In the genomic region with DNA sequence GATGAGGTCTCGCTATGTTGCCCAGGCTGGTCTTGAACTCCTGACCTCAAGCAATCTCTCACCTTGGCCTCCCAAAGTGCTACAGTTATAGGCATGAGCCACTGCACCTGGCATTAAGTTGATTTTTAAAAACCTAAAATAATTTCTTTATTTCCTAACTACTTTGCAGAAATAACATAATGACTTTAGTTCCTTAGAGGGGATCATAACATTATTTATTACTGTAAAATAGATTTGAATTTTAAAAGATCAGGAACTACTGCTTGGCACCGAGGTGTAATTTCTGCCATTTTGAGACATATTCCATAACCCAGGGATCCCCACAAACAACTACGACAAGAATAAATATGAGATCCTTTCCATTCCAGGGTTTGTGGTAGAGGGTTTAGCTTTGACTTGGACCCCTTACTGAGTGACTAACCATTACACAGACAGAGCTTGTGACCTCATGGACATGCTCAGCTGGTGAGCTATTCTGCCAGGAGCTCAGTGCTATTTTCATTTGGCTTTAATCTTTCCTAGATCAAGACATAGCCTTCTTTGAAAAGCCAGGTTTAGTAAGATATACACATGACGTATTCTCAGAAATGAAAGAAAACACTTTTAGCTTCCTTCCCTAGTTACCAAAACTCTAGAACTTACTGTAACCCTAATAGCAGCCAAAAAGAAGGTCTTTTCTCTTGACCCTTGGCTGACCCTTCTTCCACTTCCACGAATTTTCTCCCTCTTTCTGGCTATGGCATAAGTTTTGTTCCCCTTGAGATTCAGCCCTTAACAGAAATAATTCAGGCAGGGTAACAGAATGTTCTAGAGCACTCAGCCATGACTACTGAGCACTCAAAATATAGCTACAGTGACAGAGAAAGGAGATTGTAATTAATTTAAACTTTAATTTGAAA, we compare ENCODE assay signal across 12 cellular contexts.
DNase-seq lines count a peak whose midpoint lies in the region; ATAC-seq, FAIRE-seq and TF ChIP-seq lines count a peak whose summit lies in the region.
"Had no signal": no experiment of that assay in that cellular context is flagged by ENCODE, and none has a peak within 500 bp of the region (broad histone marks: within the 10 kb centered on the region; RNA-seq: fewer than 3 reads in every experiment).

No MANE protein-coding gene starts in this region.

- H3K27ac ChIP-seq in liver (ENCODE audit: low read depth in 1 of 2, low read length in 2 of 2) (no peak overlapping the region), HepG2 (ENCODE audit: extremely low read length, insufficient read depth, low read length) (no peak overlapping the region), esophagus muscularis mucosa (replicated peaks in 1 of 4) (peak overlapping the region; percentile 74 to 81 (median 78)), upper lobe of right lung (no peak overlapping the region)
- H3K27ac ChIP-seq: colonic mucosa had no signal

- H3K9ac ChIP-seq in liver (ENCODE audit: low read depth in 1 of 2, low read length in 2 of 2) = no peak overlapping the region
- no peak overlapping the region for H3K9ac ChIP-seq in HepG2 (ENCODE audit: insufficient read depth, low read depth, low read length)

- TF ChIP-seq EP300 in HepG2 (IDR thresholded peaks at IDR 0.05; ENCODE audit: low read depth in 2 of 2, low read length in 2 of 2) (no peak), HepG2 (CRISPR knock-in tag; IDR thresholded peaks at IDR 0.05; ENCODE audit: borderline replicate concordance) (no peak), esophagus muscularis mucosa (IDR thresholded peaks at IDR 0.05) (peak; percentile 95)

- intact Hi-C loops in HepG2 (cut with micrococcal nuclease; ENCODE audit: unreplicated experiment) = no loop called here
- intact Hi-C loops in esophagus muscularis mucosa (cut with DNase I) = no loop called here
- intact Hi-C loops in upper lobe of right lung (cut with DNase I) = no loop called here

- in situ Hi-C loops in HepG2 (cut with HindIII; ENCODE audit: extremely low pct_ligation_motif_present, low pct_unique_long_range_greater_than_20kb) = no loop called here

- H3K4me3 ChIP-seq in liver (ENCODE audit: low read depth in 1 of 3, low read length in 3 of 3) (no peak overlapping the region), HepG2 (replicated peaks in 1 of 3; ENCODE audit: insufficient read depth in 1 of 3, low read depth in 2 of 3, low read length in 3 of 3) (no peak overlapping the region), esophagus muscularis mucosa (no peak overlapping the region), upper lobe of right lung (no peak overlapping the region)
- H3K4me3 ChIP-seq: colonic mucosa had no signal

- H3K9me3 ChIP-seq in liver (ENCODE audit: control insufficient read depth in 4 of 4, low read length in 3 of 4) = no peaks in the 10 kb centered on the region
- H3K9me3 ChIP-seq in HepG2 (ENCODE audit: low read length) = 0 out of 2 replicates have a peak, but pooled peaks cover 3% of the 10 kb centered on the region
- H3K9me3 ChIP-seq in esophagus muscularis mucosa = peaks cover 0 to 7% (median 3%) of the 10 kb centered on the region in 4 donors
- no peaks in the 10 kb centered on the region for H3K9me3 ChIP-seq in upper lobe of right lung
- H3K9me3 ChIP-seq: colonic mucosa had no signal

- no peak for DNase-seq in HepG2 (ENCODE audit: low spot score)
- DNase-seq in esophagus muscularis mucosa (ENCODE audit: extremely low spot score) = no peak
- DNase-seq in myocyte (ENCODE audit: low read depth) = peak; percentile 79
- no peak for DNase-seq in upper lobe of right lung
- DNase-seq in stimulated activated CD4-positive, alpha-beta T cell treated with anti-CD3 and anti-CD28 coated beads, Interleukin-4, amount 100 ng/mL, for 1 hour = no peak
- no peak for DNase-seq in iPS-NIHi11 (ENCODE audit: low spot score)
- DNase-seq in GM10248 (ENCODE audit: extremely low spot score) = no peak
- DNase-seq: colonic mucosa, NCI-H2081 had no signal

- H3K27me3 ChIP-seq in liver (ENCODE audit: control insufficient read depth in 4 of 4, insufficient read depth in 4 of 4, low read length in 3 of 4) = no peaks in the 10 kb centered on the region
- H3K27me3 ChIP-seq in HepG2 (ENCODE audit: control insufficient read depth in 1 of 2, insufficient read depth in 2 of 2, low read length in 2 of 2) = no peaks in the 10 kb centered on the region
- H3K27me3 ChIP-seq in esophagus muscularis mucosa = no peaks in the 10 kb centered on the region
- no peaks in the 10 kb centered on the region for H3K27me3 ChIP-seq in upper lobe of right lung
- H3K27me3 ChIP-seq: colonic mucosa had no signal

- H3K79me2 ChIP-seq in HepG2 (ENCODE audit: insufficient read depth, low read length) = no peaks in the 10 kb centered on the region

- H2AFZ ChIP-seq in HepG2 (ENCODE audit: low read length) = no peak overlapping the region

- no peak overlapping the region for H3K4me2 ChIP-seq in HepG2 (ENCODE audit: low read depth, low read length)

- H3K36me3 ChIP-seq in liver (ENCODE audit: control insufficient read depth in 4 of 4, insufficient read depth in 3 of 4, low read depth in 1 of 4, low read length in 3 of 4) (no peaks in the 10 kb centered on the region), HepG2 (replicated peaks in 1 of 2; ENCODE audit: control insufficient read depth in 1 of 2, insufficient read depth in 2 of 2, low read length in 2 of 2) (no peaks in the 10 kb centered on the region), esophagus muscularis mucosa (no peaks in the 10 kb centered on the region), upper lobe of right lung (no peaks in the 10 kb centered on the region)
- H3K36me3 ChIP-seq: colonic mucosa had no signal

- ATAC-seq in HepG2 = no peak
- ATAC-seq in upper lobe of right lung = peak; percentile 61
- ATAC-seq: left lobe of liver had no signal

- 79% methylated on average over 5 of the region's 5 CpGs for WGBS in liver
- WGBS in HepG2 (ENCODE audit: low lambda C conversion rate) = 80% methylated on average over 5 of the region's 5 CpGs
- WGBS in esophagus muscularis mucosa = 49% methylated on average over 5 of the region's 5 CpGs

- CTCF ChIA-PET in HepG2 (lab: Yijun Ruan, JAX; ENCODE audit: low intra/inter-chr PET ratio, low total read pairs) (no interaction called here), GM10248 (lab: Yijun Ruan, JAX) (interaction anchor here (0.8 kb wide), 1 partner anchor 11 kb away, joined by 3 read pairs; no protein-coding TSS in a partner anchor)

- BruUV-seq in HepG2 (replicated peaks; lab: Mats Ljungman, UMichigan) = no TSS peak

- H3K4me1 ChIP-seq in liver (ENCODE audit: control insufficient read depth in 4 of 4, insufficient read depth in 4 of 4, low read length in 3 of 4) = peaks cover 0 to 4% (median 0%) of the 10 kb centered on the region in 4 donors
- peaks cover 16% of the 10 kb centered on the region for H3K4me1 ChIP-seq in HepG2 (ENCODE audit: insufficient read depth, low read length)
- peaks cover 22 to 35% (median 23%) of the 10 kb centered on the region in 4 donors for H3K4me1 ChIP-seq in esophagus muscularis mucosa
- H3K4me1 ChIP-seq in upper lobe of right lung = no peaks in the 10 kb centered on the region
- H3K4me1 ChIP-seq: colonic mucosa had no signal

- TF ChIP-seq RAD21 in liver (IDR thresholded peaks at IDR 0.05) (no peak), HepG2 (CRISPR knock-in tag; IDR thresholded peaks at IDR 0.05) (no peak)

- no peaks in the 10 kb centered on the region for H4K20me1 ChIP-seq in HepG2 (ENCODE audit: insufficient read depth, low read length)

- no peak for TF ChIP-seq POLR2A in HepG2 (IDR thresholded peaks at IDR 0.05; ENCODE audit: insufficient read depth in 1 of 2, low read depth in 2 of 2, low read length in 2 of 2)
- TF ChIP-seq POLR2A in esophagus muscularis mucosa (IDR thresholded peaks at IDR 0.05; ENCODE audit: low read depth) = no peak

- FAIRE-seq in HepG2 (lab: Jason Lieb, UNC) = no peak
- FAIRE-seq: A204.1 had no signal

- no peak for TF ChIP-seq CTCF in liver (IDR thresholded peaks at IDR 0.05; ENCODE audit: low read depth, low read length, missing input control)
- TF ChIP-seq CTCF in HepG2 (CRISPR knock-in tag; IDR thresholded peaks at IDR 0.05) = no peak
- no peak for TF ChIP-seq CTCF in esophagus muscularis mucosa (IDR thresholded peaks at IDR 0.05)
- TF ChIP-seq CTCF in upper lobe of right lung (IDR thresholded peaks at IDR 0.05) = no peak
- no peak for TF ChIP-seq CTCF in GM10248 (IDR thresholded peaks at IDR 0.05; ENCODE audit: control extremely low read depth, extremely low read depth, low read depth, missing control alignments)

- POLR2A ChIA-PET in HepG2 (lab: Yijun Ruan, JAX) (interaction anchor here (1.3 kb wide), 1 partner anchor 8 kb away, joined by 4 read pairs; no protein-coding TSS in a partner anchor), GM10248 (lab: Yijun Ruan, JAX) (no interaction called here)

TF ChIP-seq in liver, 16 proteins besides CTCF, POLR2A, EP300 and RAD21:
- TF ChIP-seq NR2F2 (IDR thresholded peaks at IDR 0.05) (peak; percentile 96), RXRA (IDR thresholded peaks at IDR 0.05) (peak in 1 of 2 donors; percentile 71), SP1 (IDR thresholded peaks at IDR 0.05) (peak; percentile 58)
- TF ChIP-seq, protein P1, sequence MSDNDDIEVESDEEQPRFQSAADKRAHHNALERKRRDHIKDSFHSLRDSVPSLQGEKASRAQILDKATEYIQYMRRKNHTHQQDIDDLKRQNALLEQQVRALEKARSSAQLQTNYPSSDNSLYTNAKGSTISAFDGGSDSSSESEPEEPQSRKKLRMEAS (IDR thresholded peaks at IDR 0.05) = no peak

TF ChIP-seq in HepG2, 621 proteins besides CTCF, POLR2A, EP300 and RAD21 (continues in another document):
- TF ChIP-seq ZNF660 (CRISPR knock-in tag; IDR thresholded peaks at IDR 0.05; ENCODE audit: borderline replicate concordance, low read depth) = no peak
- TF ChIP-seq, protein P2, sequence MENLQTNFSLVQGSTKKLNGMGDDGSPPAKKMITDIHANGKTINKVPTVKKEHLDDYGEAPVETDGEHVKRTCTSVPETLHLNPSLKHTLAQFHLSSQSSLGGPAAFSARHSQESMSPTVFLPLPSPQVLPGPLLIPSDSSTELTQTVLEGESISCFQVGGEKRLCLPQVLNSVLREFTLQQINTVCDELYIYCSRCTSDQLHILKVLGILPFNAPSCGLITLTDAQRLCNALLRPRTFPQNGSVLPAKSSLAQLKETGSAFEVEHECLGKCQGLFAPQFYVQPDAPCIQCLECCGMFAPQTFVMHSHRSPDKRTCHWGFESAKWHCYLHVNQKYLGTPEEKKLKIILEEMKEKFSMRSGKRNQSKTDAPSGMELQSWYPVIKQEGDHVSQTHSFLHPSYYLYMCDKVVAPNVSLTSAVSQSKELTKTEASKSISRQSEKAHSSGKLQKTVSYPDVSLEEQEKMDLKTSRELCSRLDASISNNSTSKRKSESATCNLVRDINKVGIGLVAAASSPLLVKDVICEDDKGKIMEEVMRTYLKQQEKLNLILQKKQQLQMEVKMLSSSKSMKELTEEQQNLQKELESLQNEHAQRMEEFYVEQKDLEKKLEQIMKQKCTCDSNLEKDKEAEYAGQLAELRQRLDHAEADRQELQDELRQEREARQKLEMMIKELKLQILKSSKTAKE (CRISPR knock-in tag; IDR thresholded peaks at IDR 0.05; ENCODE audit: borderline replicate concordance) = no peak
- TF ChIP-seq KLF9 (CRISPR knock-in tag; IDR thresholded peaks at IDR 0.05; ENCODE audit: low read depth) = no peak
- no peak for TF ChIP-seq MYC (CRISPR knock-in tag; IDR thresholded peaks at IDR 0.05; ENCODE audit: borderline replicate concordance)
- no peak for TF ChIP-seq ZSCAN30 (CRISPR knock-in tag; IDR thresholded peaks at IDR 0.05)
- no peak for TF ChIP-seq ATAD3A (CRISPR knock-in tag; IDR thresholded peaks at IDR 0.05)

Comparison
In these comparisons a context has a peak if more than half of its experiments do, and no peak if none do; other contexts are left out.
1. H3K27ac ChIP-seq: peak in esophagus muscularis mucosa (4 of 4); none in liver (0 of 2), HepG2 (single experiment) and upper lobe of right lung (single experiment).